Comparison of ENCODE assay signal across 8 cellular contexts in genomic region chr16:22191966-22192260, GRCh38. TPM values are rescaled to one million over a fixed set of nuclear protein-coding genes. Genes with fewer than 3 reads are reported as not detected.
A peak's percentile ranks its signal among the peaks of the same experiment; 100 is the strongest.
DNase-seq lines count a peak whose midpoint lies in the region; ATAC-seq and TF ChIP-seq lines count a peak whose summit lies in the region.

No MANE protein-coding gene starts in this region.

- H3K27ac ChIP-seq in CD4-positive, alpha-beta T cell (ENCODE audit: low read depth, low read length) = peak overlapping the region; percentile 100
- H3K27ac ChIP-seq in MM.1S (ENCODE audit: low read length) = peak overlapping the region; percentile 85

- H3K4me1 Mint-ChIP-seq in CD4-positive, alpha-beta T cell (ENCODE audit: low read depth) = peaks cover 70% of the 10 kb centered on the region
- H3K4me1 Mint-ChIP-seq in activated naive CD4-positive, alpha-beta T cell treated with anti-CD3 and anti-CD28 coated beads for 36 hours (ENCODE audit: low read depth) = peaks cover 60% of the 10 kb centered on the region

- H3K9ac ChIP-seq in MM.1S (ENCODE audit: low read length) (peak overlapping the region; percentile 75), iPS-15b (ENCODE audit: low read depth, low read length) (no peak overlapping the region)

- no peaks in the 10 kb centered on the region for H3K27me3 ChIP-seq in CD4-positive, alpha-beta T cell (ENCODE audit: control insufficient read depth, insufficient read depth, low read length)
- H3K27me3 ChIP-seq in MM.1S (replicated peaks; ENCODE audit: insufficient read depth, low read length) (no peaks in the 10 kb centered on the region), iPS-15b (ENCODE audit: control insufficient read depth, insufficient read depth, low read length) (peaks cover 8% of the 10 kb centered on the region)

- H3K36me3 Mint-ChIP-seq in CD4-positive, alpha-beta T cell (ENCODE audit: low read depth) = peaks cover 27% of the 10 kb centered on the region
- H3K36me3 Mint-ChIP-seq in activated naive CD4-positive, alpha-beta T cell treated with anti-CD3 and anti-CD28 coated beads for 36 hours (ENCODE audit: low read depth) = no peaks in the 10 kb centered on the region

- CTCF ChIA-PET in CD4-positive, alpha-beta T cell (lab: Charles Lee) = interaction anchor here (1.4 to 6.5 kb wide), 4 partner anchors 13 to 114 kb away, joined by 3 to 33 read pairs (median 12); partner anchors contain the start of genes EEF2K and POLR3E
- CTCF ChIA-PET in activated naive CD4-positive, alpha-beta T cell treated with anti-CD3 and anti-CD28 coated beads for 36 hours (lab: Charles Lee) = interaction anchor here (1.4 to 2.3 kb wide), 4 partner anchors 15 to 114 kb away, joined by 3 to 7 read pairs (median 5); partner anchors contain the start of gene EEF2K

- H3K9me2 ChIP-seq in MM.1S (replicated peaks; ENCODE audit: insufficient read depth, low read length) = no peaks in the 10 kb centered on the region

- H3K36me3 ChIP-seq in MM.1S (replicated peaks; ENCODE audit: insufficient read depth, low read length) (no peaks in the 10 kb centered on the region), iPS-15b (ENCODE audit: control insufficient read depth, insufficient read depth, low read length) (no peaks in the 10 kb centered on the region)

- H3K4me1 ChIP-seq in MM.1S (ENCODE audit: low read length) = peaks cover 39% of the 10 kb centered on the region
- peaks cover 18% of the 10 kb centered on the region for H3K4me1 ChIP-seq in iPS-15b (ENCODE audit: control insufficient read depth, insufficient read depth, low read length)

- H3K4me3 ChIP-seq in MM.1S (ENCODE audit: low read length) (peak overlapping the region; percentile 67), iPS-15b (ENCODE audit: low read depth, low read length) (peak overlapping the region; percentile 77)

- H4K20me1 ChIP-seq in MM.1S (ENCODE audit: insufficient read depth, low read length) = no peaks in the 10 kb centered on the region

- peaks cover 51% of the 10 kb centered on the region for H3F3A ChIP-seq in MM.1S (ENCODE audit: insufficient read depth, low read length)

- H3K9me3 Mint-ChIP-seq in CD4-positive, alpha-beta T cell = peaks cover 13% of the 10 kb centered on the region
- no peaks in the 10 kb centered on the region for H3K9me3 Mint-ChIP-seq in activated naive CD4-positive, alpha-beta T cell treated with anti-CD3 and anti-CD28 coated beads for 36 hours

- POLR2A ChIA-PET in CD4-positive, alpha-beta T cell (lab: Charles Lee) = interaction anchor here (1.2 to 8.7 kb wide), 11 partner anchors 13 to 1292 kb away, joined by 3 to 157 read pairs (median 16); partner anchors contain the start of genes DCUN1D3, EEF2K, LYRM1 and MOSMO

- H3K27me3 Mint-ChIP-seq in CD4-positive, alpha-beta T cell = peaks cover 7% of the 10 kb centered on the region
- no peaks in the 10 kb centered on the region for H3K27me3 Mint-ChIP-seq in activated naive CD4-positive, alpha-beta T cell treated with anti-CD3 and anti-CD28 coated beads for 36 hours (ENCODE audit: low read depth)

- H3K4me3 Mint-ChIP-seq in CD4-positive, alpha-beta T cell = peak overlapping the region; percentile 83
- H3K4me3 Mint-ChIP-seq in activated naive CD4-positive, alpha-beta T cell treated with anti-CD3 and anti-CD28 coated beads for 36 hours = peak overlapping the region; percentile 83

- H3K27ac Mint-ChIP-seq in CD4-positive, alpha-beta T cell = peak overlapping the region; percentile 96
- peak overlapping the region; percentile 98 for H3K27ac Mint-ChIP-seq in activated naive CD4-positive, alpha-beta T cell treated with anti-CD3 and anti-CD28 coated beads for 36 hours

- H3K79me2 ChIP-seq in MM.1S (ENCODE audit: low read length) = no peaks in the 10 kb centered on the region; the same call in 1 of the 2 replicates

- peak in 5 of 10 experiments; percentile 28 to 46 (median 30) for DNase-seq in CD4-positive, alpha-beta T cell
- DNase-seq in MM.1S (no peak), GDM1 (lab: John Stamatoyannopoulos, UW) (no peak), DMS153 treated with DMSO at 0.1 percent for 48 hours (lab: John Stamatoyannopoulos, UW; ENCODE audit: unreplicated experiment) (no peak), posterior vena cava (ENCODE audit: low spot score) (no peak)
- DNase-seq in activated naive CD4-positive, alpha-beta T cell treated with anti-CD3 and anti-CD28 coated beads for 36 hours = peak; percentile 54
- peak; percentile 26 for DNase-seq in stimulated activated CD4-positive, alpha-beta T cell treated with anti-CD3 and anti-CD28 coated beads, Interleukin-4, amount 100 ng/mL, for 1 hour

- H2AFZ ChIP-seq in MM.1S (ENCODE audit: low read length) = no peak overlapping the region

- no peak for ATAC-seq in CD4-positive, alpha-beta T cell (ENCODE audit: poor library complexity)

- no peaks in the 10 kb centered on the region for H3K9me3 ChIP-seq in CD4-positive, alpha-beta T cell (ENCODE audit: control insufficient read depth, low read length)
- H3K9me3 ChIP-seq in MM.1S (replicated peaks; ENCODE audit: insufficient read depth, low read length) (no peaks in the 10 kb centered on the region), iPS-15b (ENCODE audit: control insufficient read depth, insufficient read depth, low read length) (no peaks in the 10 kb centered on the region)

- peak overlapping the region; percentile 90 for H3K4me2 ChIP-seq in MM.1S (ENCODE audit: low read depth, low read length)

- intact Hi-C loops in CD4-positive, alpha-beta T cell (cut with DNase I, micrococcal nuclease) = loop anchor here (1.0 to 5.0 kb wide), 3 partner anchors 105 to 670 kb away; partner anchors contain the start of gene POLR3E (in 1 of the 2)
- intact Hi-C loops in activated naive CD4-positive, alpha-beta T cell treated with anti-CD3 and anti-CD28 coated beads for 36 hours (cut with micrococcal nuclease) = loop anchor here (1.0 to 10.0 kb wide), 10 partner anchors 105 to 1450 kb away; partner anchors contain the start of genes CDR2, DCUN1D3, LYRM1 and METTL9
- intact Hi-C loops in posterior vena cava (cut with DNase I) = no loop called here

- no peak for TF ChIP-seq CTCF in CD4-positive, alpha-beta T cell (IDR thresholded peaks at IDR 0.05)
- TF ChIP-seq CTCF in MM.1S (IDR thresholded peaks at IDR 0.05; ENCODE audit: low read length) = no peak

RNA-seq across cellular contexts. Expression of gene EEF2K, which starts 14.2 kb away (rescaled TPM):
- total RNA-seq in CD4-positive, alpha-beta T cell = 10 to 100 TPM; 10.1 to 13.2 TPM
- total RNA-seq in activated naive CD4-positive, alpha-beta T cell treated with anti-CD3 and anti-CD28 coated beads for 36 hours = 1 to 10 TPM; 9.8 to 10.0 TPM
- 10 to 100 TPM; 33.6 to 45.7 TPM for total RNA-seq in posterior vena cava

RNA-seq across cellular contexts. Expression of gene SDR42E2, which starts 29.6 kb away (rescaled TPM):
- 1 to 10 TPM; 1.0 to 1.3 TPM for total RNA-seq in CD4-positive, alpha-beta T cell
- total RNA-seq in activated naive CD4-positive, alpha-beta T cell treated with anti-CD3 and anti-CD28 coated beads for 36 hours = under 1 TPM in 1 of 2 experiments, not detected in 1; 0.15 TPM
- total RNA-seq in posterior vena cava = not detected

Comparison
In these comparisons a context has a peak if more than half of its experiments do, and no peak if none do; other contexts are left out.
1. DNase-seq: peak in activated naive CD4-positive, alpha-beta T cell treated with anti-CD3 and anti-CD28 coated beads for 36 hours (single experiment) and stimulated activated CD4-positive, alpha-beta T cell treated with anti-CD3 and anti-CD28 coated beads, Interleukin-4, amount 100 ng/mL, for 1 hour (single experiment); none in MM.1S (single experiment), GDM1 (single experiment), DMS153 treated with DMSO at 0.1 percent for 48 hours (single experiment) and posterior vena cava (single experiment).
2. intact Hi-C loops: an anchor here in CD4-positive, alpha-beta T cell (1.0 to 5.0 kb wide) and activated naive CD4-positive, alpha-beta T cell treated with anti-CD3 and anti-CD28 coated beads for 36 hours (1.0 to 10.0 kb wide); none called in posterior vena cava.